In the genomic region with DNA sequence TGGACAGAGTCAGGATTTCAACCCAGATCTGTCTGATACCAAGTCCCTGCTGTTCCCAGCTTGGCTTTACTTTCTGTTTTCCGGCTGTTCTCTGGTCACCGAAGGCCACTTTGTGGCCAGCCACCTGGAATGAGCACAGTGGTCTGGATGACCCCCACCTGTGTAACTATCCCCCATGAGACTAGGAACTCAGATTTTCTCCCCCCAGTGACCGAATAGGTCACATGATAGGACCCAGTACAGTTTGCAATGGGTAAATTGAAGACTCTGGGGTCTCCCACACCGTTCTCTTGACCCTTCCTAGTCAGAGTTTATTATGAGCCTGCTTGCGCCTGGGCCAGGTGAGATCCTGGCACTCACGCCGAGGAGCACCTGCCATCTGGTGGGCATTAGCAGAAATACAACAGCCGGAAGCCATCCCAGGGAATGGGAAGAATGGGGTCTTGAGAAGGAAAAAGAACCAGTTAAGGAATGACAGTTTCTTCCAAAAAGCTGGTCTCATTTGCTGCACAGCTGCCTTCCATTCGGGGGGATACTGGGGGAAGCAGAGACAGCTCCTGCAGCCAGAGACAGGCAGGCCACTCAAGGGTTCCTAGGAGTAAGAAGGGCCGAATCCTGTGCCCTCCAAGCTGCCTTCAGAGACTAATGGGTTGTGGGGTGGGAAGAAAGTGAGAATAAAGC, we compare ENCODE assay signal across 8 cellular contexts. TPM values are rescaled to one million over a fixed set of nuclear protein-coding genes. Genes with fewer than 3 reads are reported as not detected.
DNase-seq lines count a peak whose midpoint lies in the region; ATAC-seq, FAIRE-seq and TF ChIP-seq lines count a peak whose summit lies in the region.

No MANE protein-coding gene starts in this region.

- H3K9me3 ChIP-seq in CD4-positive, CD25-positive, alpha-beta regulatory T cell (ENCODE audit: control insufficient read depth in 2 of 2, low read length in 2 of 2): no peaks in the 10 kb centered on the region
- H3K9me3 ChIP-seq in PC-9 (ENCODE audit: insufficient read depth, low read depth): no peaks in the 10 kb centered on the region

- no peaks in the 10 kb centered on the region for H3K36me3 ChIP-seq in CD4-positive, CD25-positive, alpha-beta regulatory T cell (ENCODE audit: control insufficient read depth, insufficient read depth, low read length)
- no peaks in the 10 kb centered on the region for H3K36me3 ChIP-seq in PC-9 (ENCODE audit: low read depth)

- no peaks in the 10 kb centered on the region for H3K9me2 ChIP-seq in PC-9 (ENCODE audit: insufficient read depth)

- H2AFZ ChIP-seq in PC-9: no peak overlapping the region

- no peaks in the 10 kb centered on the region for H3K9me3 Mint-ChIP-seq in CD4-positive, CD25-positive, alpha-beta regulatory T cell
- no peaks in the 10 kb centered on the region for H3K9me3 Mint-ChIP-seq in activated T-helper 17 cell treated with anti-CD3 and anti-CD28 coated beads, Interleukin-2, amount 50 U/mL, for 72 hours

- peaks cover 7% of the 10 kb centered on the region; the same call in 1 of the 2 replicates for H3F3A ChIP-seq in PC-9 (ENCODE audit: insufficient read depth, low read depth)

- BruUV-seq in PC-9 (replicated peaks; lab: Mats Ljungman, UMichigan): no TSS peak

- no peak overlapping the region for H3K27ac ChIP-seq in CD4-positive, CD25-positive, alpha-beta regulatory T cell (ENCODE audit: insufficient read depth, low read length, poor library complexity, severe bottlenecking)
- no peak overlapping the region for H3K27ac ChIP-seq in PC-9

- H3K4me3 ChIP-seq in CD4-positive, CD25-positive, alpha-beta regulatory T cell (ENCODE audit: low read depth, low read length): no peak overlapping the region
- H3K4me3 ChIP-seq in PC-9: no peak overlapping the region

- peaks cover 5% of the 10 kb centered on the region for H3K27me3 Mint-ChIP-seq in CD4-positive, CD25-positive, alpha-beta regulatory T cell
- no peaks in the 10 kb centered on the region for H3K27me3 Mint-ChIP-seq in activated T-helper 17 cell treated with anti-CD3 and anti-CD28 coated beads, Interleukin-2, amount 50 U/mL, for 72 hours

- H3K4me1 Mint-ChIP-seq in CD4-positive, CD25-positive, alpha-beta regulatory T cell: peaks cover 4 to 23% (median 6%) of the 10 kb centered on the region in 4 donors
- H3K4me1 Mint-ChIP-seq in activated T-helper 17 cell treated with anti-CD3 and anti-CD28 coated beads, Interleukin-2, amount 50 U/mL, for 72 hours: peaks cover 11% of the 10 kb centered on the region

- peaks cover 6% of the 10 kb centered on the region for H3K4me1 ChIP-seq in CD4-positive, CD25-positive, alpha-beta regulatory T cell (ENCODE audit: control insufficient read depth, insufficient read depth, low read length, poor library complexity, severe bottlenecking)
- H3K4me1 ChIP-seq in PC-9 (replicated peaks; ENCODE audit: insufficient read depth): no peaks in the 10 kb centered on the region

- H3K36me3 Mint-ChIP-seq in CD4-positive, CD25-positive, alpha-beta regulatory T cell: no peaks in the 10 kb centered on the region
- H3K36me3 Mint-ChIP-seq in activated T-helper 17 cell treated with anti-CD3 and anti-CD28 coated beads, Interleukin-2, amount 50 U/mL, for 72 hours (ENCODE audit: low read depth): no peaks in the 10 kb centered on the region

- POLR2A ChIA-PET in HEK293T (lab: Yijun Ruan, JAX): interaction anchor here (0.9 kb wide), 1 partner anchor 10 kb away, joined by 3 read pairs; no protein-coding TSS in a partner anchor
- POLR2A ChIA-PET in PC-9 (lab: Charles Lee; ENCODE audit: unreplicated experiment): no interaction called here

- TF ChIP-seq CTCF in PC-9 (conservative IDR thresholded peaks at IDR 0.05): peak; percentile 95

- peak; percentile 41 to 57 (median 50) for DNase-seq in CD4-positive, CD25-positive, alpha-beta regulatory T cell
- DNase-seq in HEK293T (ENCODE audit: extremely low spot score) (peak; percentile 73), PC-9 (peak in 1 of 2 experiments; percentile 70), frontal cortex (ENCODE audit: low spot score in 2 of 2) (peak; percentile 60 to 68), posterior cingulate gyrus (peak in 7 of 10 donors; percentile 51 to 91 (median 60)), SKM-1 treated with dmso at 0.1 percent for 144 hours (lab: John Stamatoyannopoulos, UW; ENCODE audit: unreplicated experiment) (no peak)

- FAIRE-seq in frontal cortex (lab: Jason Lieb, UNC): no peak

- no peaks in the 10 kb centered on the region for H3K79me2 ChIP-seq in PC-9 (ENCODE audit: low read depth)

- H4K20me1 ChIP-seq in PC-9 (ENCODE audit: insufficient read depth): no peaks in the 10 kb centered on the region

- intact Hi-C loops in PC-9 (cut with micrococcal nuclease; ENCODE audit: unreplicated experiment) (loop anchor here (1.0 to 5.0 kb wide), 5 partner anchors 35 to 196 kb away; a partner anchor contains a TSS), posterior cingulate gyrus (cut with DNase I) (loop anchor here (1.0 kb wide), 1 partner anchor 76 kb away; no protein-coding TSS in a partner anchor)

- peak; percentile 61 to 71 for ATAC-seq in CD4-positive, CD25-positive, alpha-beta regulatory T cell (ENCODE audit: low read depth in 2 of 2)
- ATAC-seq in activated T-helper 17 cell treated with anti-CD3 and anti-CD28 coated beads, Interleukin-2, amount 50 U/mL, for 72 hours (replicated peaks): peak; percentile 87
- ATAC-seq in HG03442 (IDR thresholded peaks at IDR 0.05; ENCODE audit: unreplicated experiment): no peak

- no peaks in the 10 kb centered on the region for H3K27me3 ChIP-seq in CD4-positive, CD25-positive, alpha-beta regulatory T cell (ENCODE audit: control insufficient read depth, insufficient read depth, low read length)
- H3K27me3 ChIP-seq in PC-9 (ENCODE audit: insufficient read depth, low read depth): no peaks in the 10 kb centered on the region

- peak overlapping the region in 2 of 3 donors; percentile 81 to 89 for H3K27ac Mint-ChIP-seq in CD4-positive, CD25-positive, alpha-beta regulatory T cell
- H3K27ac Mint-ChIP-seq in activated T-helper 17 cell treated with anti-CD3 and anti-CD28 coated beads, Interleukin-2, amount 50 U/mL, for 72 hours: peak overlapping the region; percentile 76

- no peak overlapping the region for H3K4me2 ChIP-seq in PC-9

- peak overlapping the region in 2 of 4 donors; percentile 4 to 35 for H3K4me3 Mint-ChIP-seq in CD4-positive, CD25-positive, alpha-beta regulatory T cell
- H3K4me3 Mint-ChIP-seq in activated T-helper 17 cell treated with anti-CD3 and anti-CD28 coated beads, Interleukin-2, amount 50 U/mL, for 72 hours: no peak overlapping the region

- CTCF ChIA-PET in HEK293T (lab: Yijun Ruan, JAX) (interaction anchor here (0.7 to 1.7 kb wide), 4 partner anchors 37 to 65 kb away, joined by 3 to 6 read pairs (median 4); no protein-coding TSS in a partner anchor), PC-9 (lab: Charles Lee) (interaction anchor here (0.6 to 1.4 kb wide), 7 partner anchors 10 to 76 kb away, joined by 3 to 6 read pairs (median 4); no protein-coding TSS in a partner anchor)

TF ChIP-seq in HEK293T, 16 proteins besides CTCF, POLR2A, EP300 and RAD21 (continues in another document):
- no peak for TF ChIP-seq CTBP1 (IDR thresholded peaks at IDR 0.05; ENCODE audit: borderline replicate concordance)
- no peak for TF ChIP-seq TARDBP (IDR thresholded peaks at IDR 0.05)
- TF ChIP-seq L3MBTL2 (conservative IDR thresholded peaks at IDR 0.05): no peak
- TF ChIP-seq ARNT (IDR thresholded peaks at IDR 0.05): no peak
- TF ChIP-seq SUZ12 (IDR thresholded peaks at IDR 0.05): no peak
- TF ChIP-seq, protein P1, sequence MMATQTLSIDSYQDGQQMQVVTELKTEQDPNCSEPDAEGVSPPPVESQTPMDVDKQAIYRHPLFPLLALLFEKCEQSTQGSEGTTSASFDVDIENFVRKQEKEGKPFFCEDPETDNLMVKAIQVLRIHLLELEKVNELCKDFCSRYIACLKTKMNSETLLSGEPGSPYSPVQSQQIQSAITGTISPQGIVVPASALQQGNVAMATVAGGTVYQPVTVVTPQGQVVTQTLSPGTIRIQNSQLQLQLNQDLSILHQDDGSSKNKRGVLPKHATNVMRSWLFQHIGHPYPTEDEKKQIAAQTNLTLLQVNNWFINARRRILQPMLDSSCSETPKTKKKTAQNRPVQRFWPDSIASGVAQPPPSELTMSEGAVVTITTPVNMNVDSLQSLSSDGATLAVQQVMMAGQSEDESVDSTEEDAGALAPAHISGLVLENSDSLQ (IDR thresholded peaks at IDR 0.05): no peak
- no peak for TF ChIP-seq FOXK2 (IDR thresholded peaks at IDR 0.05)
- no peak for TF ChIP-seq FOXM1 (IDR thresholded peaks at IDR 0.05; ENCODE audit: borderline replicate concordance)
- TF ChIP-seq SP1 (IDR thresholded peaks at IDR 0.05): no peak
- TF ChIP-seq LEF1 (IDR thresholded peaks at IDR 0.05; ENCODE audit: borderline replicate concordance): no peak
- TF ChIP-seq ELF4 (IDR thresholded peaks at IDR 0.05): no peak
- no peak for TF ChIP-seq BHLHE40 (IDR thresholded peaks at IDR 0.05; ENCODE audit: borderline replicate concordance)
- no peak for TF ChIP-seq FOXA1 (IDR thresholded peaks at IDR 0.05)

RNA-seq across cellular contexts. Expression of a gene that starts 7.1 kb away (rescaled TPM):
- total RNA-seq in CD4-positive, CD25-positive, alpha-beta regulatory T cell: 0.52 TPM
- polyA plus RNA-seq in CD4-positive, CD25-positive, alpha-beta regulatory T cell: under 1 TPM in 2 of 4 donors, not detected in 2; 0.40 to 0.60 TPM
- total RNA-seq in PC-9 (2021) (4.2 and 6.3 TPM in 2 replicates), frontal cortex (1.2 TPM)
- under 1 TPM in 1 of 2 donors, not detected in 1; 0.77 TPM for total RNA-seq in activated T-helper 17 cell treated with anti-CD3 and anti-CD28 coated beads, Interleukin-2, amount 50 U/mL, for 72 hours

RNA-seq across cellular contexts. Expression of a gene that starts 19.5 kb away (rescaled TPM):
- total RNA-seq in CD4-positive, CD25-positive, alpha-beta regulatory T cell: 6.1 TPM
- polyA plus RNA-seq in CD4-positive, CD25-positive, alpha-beta regulatory T cell: 10 to 100 TPM in 2 of 4 donors, 1 to 10 TPM in 2; 7.6 to 12.3 (median 9.7) TPM
- total RNA-seq in PC-9 (2021): 18.0 and 19.0 TPM in 2 replicates
- 1 to 10 TPM; 5.3 to 8.5 TPM for total RNA-seq in activated T-helper 17 cell treated with anti-CD3 and anti-CD28 coated beads, Interleukin-2, amount 50 U/mL, for 72 hours
- total RNA-seq in frontal cortex: 18.3 TPM

RNA-seq across cellular contexts. Expression of a gene that starts 19.6 kb away (rescaled TPM):
- 74.3 TPM for total RNA-seq in CD4-positive, CD25-positive, alpha-beta regulatory T cell
- 10 to 100 TPM; 20.8 to 23.4 (median 21.8) TPM for polyA plus RNA-seq in CD4-positive, CD25-positive, alpha-beta regulatory T cell
- total RNA-seq in PC-9 (2021) (59.7 and 90.0 TPM in 2 replicates), frontal cortex (22.0 TPM)
- total RNA-seq in activated T-helper 17 cell treated with anti-CD3 and anti-CD28 coated beads, Interleukin-2, amount 50 U/mL, for 72 hours: 100 to 1,000 TPM; 110 to 115 TPM

RNA-seq across cellular contexts. Expression of a gene that starts 45.9 kb away (rescaled TPM):
- 39.7 TPM for total RNA-seq in CD4-positive, CD25-positive, alpha-beta regulatory T cell
- polyA plus RNA-seq in CD4-positive, CD25-positive, alpha-beta regulatory T cell: 10 to 100 TPM; 29.3 to 35.0 (median 31.3) TPM
- total RNA-seq in PC-9 (2021) (90.3 and 95.7 TPM in 2 replicates), frontal cortex (19.6 TPM)
- total RNA-seq in activated T-helper 17 cell treated with anti-CD3 and anti-CD28 coated beads, Interleukin-2, amount 50 U/mL, for 72 hours: 10 to 100 TPM; 19.3 to 24.5 TPM

RNA-seq across cellular contexts. Expression of a gene that starts 46.1 kb away (rescaled TPM):
- total RNA-seq in CD4-positive, CD25-positive, alpha-beta regulatory T cell: 8.2 TPM
- 10 to 100 TPM; 11.3 to 15.7 (median 11.6) TPM for polyA plus RNA-seq in CD4-positive, CD25-positive, alpha-beta regulatory T cell
- 26.1 and 27.6 TPM in 2 replicates for total RNA-seq in PC-9 (2021)
- total RNA-seq in activated T-helper 17 cell treated with anti-CD3 and anti-CD28 coated beads, Interleukin-2, amount 50 U/mL, for 72 hours: 10 to 100 TPM; 20.1 to 29.6 TPM
- 9.8 TPM for total RNA-seq in frontal cortex
